In genomic region chr7:83956104-83956503, GRCh38 we compare ENCODE assay signal across 17 cellular contexts.
"Had no signal": no experiment of that assay in that cellular context is flagged by ENCODE, and none has a peak within 500 bp of the region (broad histone marks: within the 10 kb centered on the region; RNA-seq: fewer than 3 reads in every experiment).

No MANE protein-coding gene starts in this region.

- H3K4me1 ChIP-seq: left lung, transverse colon had no signal

- H3K27ac ChIP-seq: dorsolateral prefrontal cortex, left lung, transverse colon had no signal

- H3K4me3 Mint-ChIP-seq: activated naive CD4-positive, alpha-beta T cell treated with anti-CD3 and anti-CD28 coated beads for 36 hours; activated naive CD8-positive, alpha-beta T cell treated with anti-CD3 and anti-CD28 coated beads, Interleukin-2, amount 50 U/mL, for 24 hours; activated T-helper 17 cell treated with anti-CD3 and anti-CD28 coated beads, Interleukin-2, amount 50 U/mL, for 72 hours; naive B cell had no signal

- H3K27me3 ChIP-seq: dorsolateral prefrontal cortex, left lung, transverse colon had no signal

- H3K36me3 Mint-ChIP-seq: naive B cell had no signal

- H3K36me3 ChIP-seq: left lung, transverse colon had no signal

- H3K4me1 Mint-ChIP-seq: activated naive CD8-positive, alpha-beta T cell treated with anti-CD3 and anti-CD28 coated beads, Interleukin-2, amount 50 U/mL, for 24 hours; activated T-helper 17 cell treated with anti-CD3 and anti-CD28 coated beads, Interleukin-2, amount 50 U/mL, for 72 hours; naive B cell had no signal

- DNase-seq: activated CD4-positive, alpha-beta T cell treated with anti-CD3 and anti-CD28 coated beads, Interleukin-2, amount 50 U/mL, for 4 hours; activated CD4-positive, CD25-positive, alpha-beta regulatory T cell treated with anti-CD3 and anti-CD28 coated beads, Interleukin-2, amount 50 U/mL, for 72 hours; activated naive CD4-positive, alpha-beta T cell treated with anti-CD3 and anti-CD28 coated beads for 36 hours; activated naive CD8-positive, alpha-beta T cell treated with anti-CD3 and anti-CD28 coated beads, Interleukin-2, amount 50 U/mL, for 24 hours; aorta; dorsolateral prefrontal cortex; hippocampal formation; kidney; left lung; mammary epithelial cell; naive B cell; posterior cingulate gyrus; stimulated activated CD4-positive, alpha-beta T cell treated with anti-CD3 and anti-CD28 coated beads, Interleukin-4, amount 100 ng/mL, for 1 hour; stimulated activated naive CD4-positive, alpha-beta T cell; transverse colon had no signal

- H3K4me3 ChIP-seq: dorsolateral prefrontal cortex, left lung, transverse colon had no signal

- ATAC-seq: activated naive CD8-positive, alpha-beta T cell treated with anti-CD3 and anti-CD28 coated beads, Interleukin-2, amount 50 U/mL, for 24 hours; activated T-helper 17 cell treated with anti-CD3 and anti-CD28 coated beads, Interleukin-2, amount 50 U/mL, for 72 hours; esophagus mucosa; left lung had no signal

- FAIRE-seq: kidney had no signal

- H3K27ac Mint-ChIP-seq: activated naive CD4-positive, alpha-beta T cell treated with anti-CD3 and anti-CD28 coated beads for 36 hours; activated naive CD8-positive, alpha-beta T cell treated with anti-CD3 and anti-CD28 coated beads, Interleukin-2, amount 50 U/mL, for 24 hours; activated T-helper 17 cell treated with anti-CD3 and anti-CD28 coated beads, Interleukin-2, amount 50 U/mL, for 72 hours; naive B cell had no signal

- H3K27me3 Mint-ChIP-seq: activated T-helper 17 cell treated with anti-CD3 and anti-CD28 coated beads, Interleukin-2, amount 50 U/mL, for 72 hours; naive B cell had no signal

- H3K9me3 Mint-ChIP-seq: activated naive CD4-positive, alpha-beta T cell treated with anti-CD3 and anti-CD28 coated beads for 36 hours; activated naive CD8-positive, alpha-beta T cell treated with anti-CD3 and anti-CD28 coated beads, Interleukin-2, amount 50 U/mL, for 24 hours had no signal

- H3K9me3 ChIP-seq: left lung, transverse colon had no signal
